In the genomic region with DNA sequence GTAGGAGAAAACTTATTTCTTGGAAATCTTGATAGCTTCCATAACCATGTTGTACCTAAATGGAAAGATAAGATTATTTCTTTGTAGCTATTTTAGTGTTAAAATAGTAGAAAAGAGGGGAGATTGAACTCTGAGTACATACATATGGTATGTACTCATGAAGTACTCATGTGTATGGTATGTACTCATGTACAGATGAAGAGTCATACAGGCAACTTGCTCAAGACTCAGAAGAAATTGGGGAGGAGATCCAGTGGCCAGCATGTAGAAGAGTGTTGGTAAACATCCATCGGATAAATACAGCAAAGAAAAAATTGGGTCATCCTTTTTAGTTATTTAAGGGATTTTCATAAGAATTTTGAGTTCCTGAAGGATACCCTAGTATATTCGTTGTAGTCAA, we compare ENCODE assay signal across 14 cellular contexts. TPM values are rescaled to one million over a fixed set of nuclear protein-coding genes. Genes with fewer than 3 reads are reported as not detected.
A peak's percentile ranks its signal among the peaks of the same experiment; 100 is the strongest.
DNase-seq lines count a peak whose midpoint lies in the region; ATAC-seq and TF ChIP-seq lines count a peak whose summit lies in the region.
"Had no signal": no experiment of that assay in that cellular context is flagged by ENCODE, and none has a peak within 500 bp of the region (broad histone marks: within the 10 kb centered on the region; RNA-seq: fewer than 3 reads in every experiment).

No MANE protein-coding gene starts in this region.

- H2BK5ac ChIP-seq in trophoblast cell (ENCODE audit: low read depth, low read length, poor library complexity): no peak overlapping the region

- H3K27ac Mint-ChIP-seq in activated CD4-positive, alpha-beta T cell treated with anti-CD3 and anti-CD28 coated beads for 36 hours: peak overlapping the region; percentile 80

- no peak overlapping the region for H3K4me2 ChIP-seq in trophoblast cell (ENCODE audit: low read length)

- CTCF ChIA-PET in activated CD4-positive, alpha-beta T cell treated with anti-CD3 and anti-CD28 coated beads for 36 hours (lab: Charles Lee): interaction anchor here (0.7 to 2.1 kb wide), 13 partner anchors 10 to 262 kb away, joined by 3 to 13 read pairs (median 4); partner anchors contain the start of gene MDM4
- CTCF ChIA-PET in RWPE1 (lab: Yijun Ruan, JAX): interaction anchor here (0.6 to 1.6 kb wide), 3 partner anchors 262 to 773 kb away, joined by 3 to 5 read pairs (median 3); no protein-coding TSS in a partner anchor

- H3K4me3 Mint-ChIP-seq in activated CD4-positive, alpha-beta T cell treated with anti-CD3 and anti-CD28 coated beads for 36 hours: peak overlapping the region; percentile 8

- no peak overlapping the region for H4K12ac ChIP-seq in trophoblast cell (ENCODE audit: low read depth, low read length)

- no peak for TF ChIP-seq CTCF in RWPE1 (conservative IDR thresholded peaks at IDR 0.05; ENCODE audit: low read depth)

- no peaks in the 10 kb centered on the region for H3K9me3 Mint-ChIP-seq in activated CD4-positive, alpha-beta T cell treated with anti-CD3 and anti-CD28 coated beads for 36 hours (ENCODE audit: low read depth)

- no peak overlapping the region for H3K4me3 ChIP-seq in trophoblast cell (ENCODE audit: low read depth, low read length)
- H3K4me3 ChIP-seq: SJSA1, skin epidermis had no signal

- no peaks in the 10 kb centered on the region for H3K79me1 ChIP-seq in trophoblast cell (ENCODE audit: low read length)

- no peak overlapping the region for H3K9ac ChIP-seq in trophoblast cell (ENCODE audit: low read length)

- H3K27me3 ChIP-seq in trophoblast cell (ENCODE audit: insufficient read depth, low read length): no peaks in the 10 kb centered on the region
- H3K27me3 ChIP-seq: SJSA1 had no signal

- no peak overlapping the region for H2BK120ac ChIP-seq in trophoblast cell (ENCODE audit: insufficient read depth, low read length, poor library complexity)

- no peak overlapping the region for H3K4ac ChIP-seq in trophoblast cell (ENCODE audit: low read depth, low read length)

- POLR2A ChIA-PET in activated CD4-positive, alpha-beta T cell treated with anti-CD3 and anti-CD28 coated beads for 36 hours (lab: Charles Lee): interaction anchor here (0.9 kb wide), 1 partner anchor 29 kb away, joined by 3 read pairs; the partner anchor contains the start of gene MDM4
- POLR2A ChIA-PET in RWPE1 (lab: Yijun Ruan, JAX; ENCODE audit: low non-redundant PET): no interaction called here

- H3K4me1 Mint-ChIP-seq in activated CD4-positive, alpha-beta T cell treated with anti-CD3 and anti-CD28 coated beads for 36 hours: peaks cover 56% of the 10 kb centered on the region

- no peak overlapping the region for H2AFZ ChIP-seq in trophoblast cell (ENCODE audit: insufficient read depth, low read length, poor library complexity)

- H3K36me3 ChIP-seq in trophoblast cell (ENCODE audit: control insufficient read depth in 1 of 2, insufficient read depth in 2 of 2, low read length in 2 of 2): peaks cover 12 to 43% of the 10 kb centered on the region in 2 experiments

- H2AK5ac ChIP-seq in trophoblast cell (ENCODE audit: low read length): no peak overlapping the region

- peaks cover 84% of the 10 kb centered on the region for H3K36me3 Mint-ChIP-seq in activated CD4-positive, alpha-beta T cell treated with anti-CD3 and anti-CD28 coated beads for 36 hours (ENCODE audit: low read depth)

- peak; percentile 42 for ATAC-seq in activated CD4-positive, alpha-beta T cell treated with anti-CD3 and anti-CD28 coated beads for 36 hours
- ATAC-seq in HG02678 (IDR thresholded peaks at IDR 0.05; ENCODE audit: unreplicated experiment) (no peak), HG03342 (IDR thresholded peaks at IDR 0.05; ENCODE audit: unreplicated experiment) (no peak)

- intact Hi-C loops in activated CD4-positive, alpha-beta T cell treated with anti-CD3 and anti-CD28 coated beads for 36 hours (cut with DNase I, micrococcal nuclease): loop anchor here (2.0 kb wide), 3 partner anchors 20 to 28 kb away; partner anchors contain the start of gene MDM4 (in 1 of the 2)

- WGBS in trophoblast cell (ENCODE audit: extremely low coverage, insufficient coverage, insufficient read length): no CpG with 5 or more reads among the region's 2 CpGs

- H4K91ac ChIP-seq in trophoblast cell (ENCODE audit: low read depth, low read length): no peak overlapping the region

- H3K9me3 ChIP-seq in trophoblast cell (ENCODE audit: insufficient read depth, low read depth, low read length): no peaks in the 10 kb centered on the region
- H3K9me3 ChIP-seq: SJSA1 had no signal

- no peak overlapping the region for H3K14ac ChIP-seq in trophoblast cell (ENCODE audit: low read length)

- no peaks in the 10 kb centered on the region for H3K4me1 ChIP-seq in trophoblast cell (ENCODE audit: control insufficient read depth in 1 of 2, insufficient read depth in 2 of 2, low read length in 2 of 2)

- H3K18ac ChIP-seq in trophoblast cell (ENCODE audit: low read length): no peak overlapping the region

- H3K27me3 Mint-ChIP-seq in activated CD4-positive, alpha-beta T cell treated with anti-CD3 and anti-CD28 coated beads for 36 hours: no peaks in the 10 kb centered on the region

- H2BK12ac ChIP-seq in trophoblast cell (ENCODE audit: low read length): no peak overlapping the region

- no peak overlapping the region for H3K27ac ChIP-seq in RWPE1
- peak overlapping the region; percentile 3 for H3K27ac ChIP-seq in epithelial cell of prostate
- H3K27ac ChIP-seq in trophoblast cell (ENCODE audit: low read depth, low read length): no peak overlapping the region
- H3K27ac ChIP-seq: SJSA1 had no signal

- DNase-seq in activated CD4-positive, alpha-beta T cell treated with anti-CD3 and anti-CD28 coated beads for 36 hours: no peak
- no peak for DNase-seq in activated CD4-positive, alpha-beta T cell treated with anti-CD3 and anti-CD28 coated beads for 48 hours
- peak; percentile 44 for DNase-seq in RWPE1 (ENCODE audit: low spot score)
- DNase-seq in epithelial cell of prostate (ENCODE audit: low read depth, low spot score): no peak
- peak; percentile 37 to 76 for DNase-seq in trophoblast cell
- DNase-seq in NCI-H187 treated with DMSO at 0.1 percent for 48 hours (lab: John Stamatoyannopoulos, UW): no peak
- DNase-seq: activated gamma-delta T cell treated with Interleukin-2 at 50 U/mL for 16 hours, cortex of kidney, KG1, NCI-H2029 treated with DMSO at 0.1 percent for 48 hours had no signal

- H3K23ac ChIP-seq in trophoblast cell (ENCODE audit: low read length): no peak overlapping the region

- no peak overlapping the region for H4K8ac ChIP-seq in trophoblast cell (ENCODE audit: low read depth, low read length)

- H3K79me2 ChIP-seq in trophoblast cell (ENCODE audit: control insufficient read depth, insufficient read depth, low read length, poor library complexity): no peaks in the 10 kb centered on the region

RNA-seq across cellular contexts. Expression of gene MDM4, which starts 29.0 kb away (rescaled TPM):
- total RNA-seq in activated CD4-positive, alpha-beta T cell treated with anti-CD3 and anti-CD28 coated beads for 36 hours: 10 to 100 TPM; 89.1 to 94.6 TPM
- polyA plus RNA-seq in trophoblast cell (2013): 16.1 and 17.2 TPM in 2 replicates

RNA-seq across cellular contexts. Expression of gene PIK3C2B, which starts 50.6 kb away (rescaled TPM):
- 10 to 100 TPM; 38.2 to 44.0 TPM for total RNA-seq in activated CD4-positive, alpha-beta T cell treated with anti-CD3 and anti-CD28 coated beads for 36 hours
- 18.1 and 20.1 TPM in 2 replicates for polyA plus RNA-seq in trophoblast cell (2013)

Comparison
In these comparisons a context has a peak if more than half of its experiments do, and no peak if none do; other contexts are left out.
1. DNase-seq: peak in RWPE1 (single experiment) and trophoblast cell (2 of 2); none in activated CD4-positive, alpha-beta T cell treated with anti-CD3 and anti-CD28 coated beads for 36 hours (single experiment), activated CD4-positive, alpha-beta T cell treated with anti-CD3 and anti-CD28 coated beads for 48 hours (single experiment), epithelial cell of prostate (single experiment) and NCI-H187 treated with DMSO at 0.1 percent for 48 hours (single experiment).